Comparison of ENCODE assay signal across 19 cellular contexts in genomic region chr10:122199689-122200088, GRCh38.
"Had no signal": no experiment of that assay in that cellular context is flagged by ENCODE, and none has a peak within 500 bp of the region (broad histone marks: within the 10 kb centered on the region; RNA-seq: fewer than 3 reads in every experiment).

No MANE protein-coding gene starts in this region.

- H3K27ac ChIP-seq: breast epithelium, SJCRH30, VCaP had no signal

- H3K27ac Mint-ChIP-seq: activated CD8-positive, alpha-beta T cell treated with anti-CD3 and anti-CD28 coated beads, Interleukin-2, amount 10 ng/mL, durations not matched to agents 7 days and 5 days; activated naive CD4-positive, alpha-beta T cell treated with anti-CD3 and anti-CD28 coated beads, Interleukin-2, amount 50 U/mL, for 24 hours had no signal

- H3K36me3 ChIP-seq: breast epithelium, MG63 had no signal

- H3K9me3 Mint-ChIP-seq: activated naive CD4-positive, alpha-beta T cell treated with anti-CD3 and anti-CD28 coated beads, Interleukin-2, amount 50 U/mL, for 24 hours had no signal

- H3K4me3 ChIP-seq: breast epithelium, MG63, SJCRH30 had no signal

- H3K9me3 ChIP-seq: breast epithelium, MG63, SJCRH30, SK-N-SH had no signal

- ATAC-seq: activated CD4-positive, CD25-positive, alpha-beta regulatory T cell treated with anti-CD3 and anti-CD28 coated beads, Interleukin-2, amount 50 U/mL, for 24 hours; activated CD8-positive, alpha-beta T cell treated with anti-CD3 and anti-CD28 coated beads, Interleukin-2, amount 10 ng/mL, durations not matched to agents 7 days and 5 days; PC-3 had no signal

- H3K9ac ChIP-seq: SK-N-SH had no signal

- H3K4me3 Mint-ChIP-seq: activated CD8-positive, alpha-beta T cell treated with anti-CD3 and anti-CD28 coated beads, Interleukin-2, amount 10 ng/mL, durations not matched to agents 7 days and 5 days; activated naive CD4-positive, alpha-beta T cell treated with anti-CD3 and anti-CD28 coated beads, Interleukin-2, amount 50 U/mL, for 24 hours had no signal

- H3K36me3 Mint-ChIP-seq: activated naive CD4-positive, alpha-beta T cell treated with anti-CD3 and anti-CD28 coated beads, Interleukin-2, amount 50 U/mL, for 24 hours had no signal

- H3K27me3 ChIP-seq: breast epithelium, MG63, SJCRH30 had no signal

- H3K27me3 Mint-ChIP-seq: activated naive CD4-positive, alpha-beta T cell treated with anti-CD3 and anti-CD28 coated beads, Interleukin-2, amount 50 U/mL, for 24 hours had no signal

- H3K4me1 ChIP-seq: breast epithelium, SJCRH30 had no signal

- H3K4me1 Mint-ChIP-seq: activated naive CD4-positive, alpha-beta T cell treated with anti-CD3 and anti-CD28 coated beads, Interleukin-2, amount 50 U/mL, for 24 hours had no signal

- H3K4me2 ChIP-seq: SK-N-SH had no signal

- DNase-seq: activated CD4-positive, alpha-beta T cell treated with anti-CD3 and anti-CD28 coated beads for 4 hours; activated CD4-positive, alpha-beta T cell treated with anti-CD3 and anti-CD28 coated beads, Interleukin-2, amount 50 U/mL, for 4 hours; activated CD8-positive, alpha-beta memory T cell treated with anti-CD3 and anti-CD28 coated beads, Interleukin-2, amount 50 U/mL, for 48 hours; activated CD8-positive, alpha-beta T cell treated with anti-CD3 and anti-CD28 coated beads, Interleukin-2, amount 10 ng/mL, durations not matched to agents 7 days and 5 days; activated effector memory CD4-positive, alpha-beta T cell treated with Interleukin-2 at 50 U/mL for 16 hours; activated naive CD4-positive, alpha-beta T cell; activated T-cell treated with anti-CD3 and anti-CD28 coated beads, Interleukin-2, amount 50 U/mL, for 1 hour; MG63; MV-4-11; NCI-H1436; NCI-H1694 treated with DMSO at 0.1 percent for 48 hours; PC-3; SJCRH30; SK-N-SH; T-helper 1 cell had no signal
